In the genomic region with DNA sequence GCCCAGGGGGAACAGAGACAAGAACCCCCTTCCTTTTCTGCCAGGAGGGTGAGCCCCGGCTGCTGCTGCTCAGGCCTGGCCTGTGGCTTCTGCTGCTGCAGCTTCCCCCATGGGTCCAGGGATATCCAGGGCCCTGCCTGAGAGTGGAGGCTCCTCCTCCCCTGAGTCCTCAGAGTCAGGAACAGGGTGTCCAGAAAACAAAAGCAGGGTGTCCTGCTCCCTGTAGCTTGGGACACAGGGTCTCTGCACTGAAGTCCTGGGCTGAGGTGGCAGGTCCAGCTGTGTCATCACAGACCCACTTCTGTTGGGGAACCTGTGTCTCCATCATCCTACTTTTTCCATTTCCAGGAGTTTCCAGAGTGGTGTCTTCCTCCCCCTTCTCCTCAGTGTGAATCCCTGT, we compare ENCODE assay signal across 29 cellular contexts.
"Had no signal": no experiment of that assay in that cellular context is flagged by ENCODE, and none has a peak within 500 bp of the region (broad histone marks: within the 10 kb centered on the region; RNA-seq: fewer than 3 reads in every experiment).

No MANE protein-coding gene starts in this region.

- H3K27ac Mint-ChIP-seq: activated CD4-positive, alpha-beta T cell treated with anti-CD3 and anti-CD28 coated beads for 36 hours; activated CD4-positive, alpha-beta T cell treated with anti-CD3 and anti-CD28 coated beads, Interleukin-2, amount 10 ng/mL, durations not matched to agents 7 days and 5 days; activated CD8-positive, alpha-beta T cell treated with anti-CD3 and anti-CD28 coated beads, Interleukin-2, amount 10 ng/mL, durations not matched to agents 7 days and 5 days; activated naive CD4-positive, alpha-beta T cell treated with anti-CD3 and anti-CD28 coated beads, Interleukin-2, amount 10 ng/mL, durations not matched to agents 7 days and 5 days; activated naive CD8-positive, alpha-beta T cell; activated T-cell treated with anti-CD3 and anti-CD28 coated beads, Interleukin-2, amount 50 U/mL, for 24 hours; activated T-helper 1 cell treated with anti-CD3 and anti-CD28 coated beads, Interleukin-12 subunit alpha, Interleukin-12 subunit beta, Interleukin-2, Interleukin-4 antibody, amounts not matched to agents 30 ng/mL and 10 ng/mL and 1 ng/mL, durations not matched to agents 14 hours and 24 hours and 36 hours had no signal

- H3K4me3 Mint-ChIP-seq: activated CD4-positive, alpha-beta T cell treated with anti-CD3 and anti-CD28 coated beads for 36 hours; activated CD4-positive, alpha-beta T cell treated with anti-CD3 and anti-CD28 coated beads, Interleukin-2, amount 10 ng/mL, durations not matched to agents 7 days and 5 days; activated CD8-positive, alpha-beta T cell treated with anti-CD3 and anti-CD28 coated beads, Interleukin-2, amount 10 ng/mL, durations not matched to agents 7 days and 5 days; activated naive CD4-positive, alpha-beta T cell treated with anti-CD3 and anti-CD28 coated beads, Interleukin-2, amount 10 ng/mL, durations not matched to agents 7 days and 5 days; activated naive CD8-positive, alpha-beta T cell; activated T-cell treated with anti-CD3 and anti-CD28 coated beads, Interleukin-2, amount 50 U/mL, for 24 hours; activated T-helper 1 cell treated with anti-CD3 and anti-CD28 coated beads, Interleukin-12 subunit alpha, Interleukin-12 subunit beta, Interleukin-2, Interleukin-4 antibody, amounts not matched to agents 30 ng/mL and 10 ng/mL and 1 ng/mL, durations not matched to agents 14 hours and 24 hours and 36 hours had no signal

- H3K4me1 Mint-ChIP-seq: activated CD4-positive, alpha-beta T cell treated with anti-CD3 and anti-CD28 coated beads for 36 hours; activated CD4-positive, alpha-beta T cell treated with anti-CD3 and anti-CD28 coated beads, Interleukin-2, amount 10 ng/mL, durations not matched to agents 7 days and 5 days; activated naive CD4-positive, alpha-beta T cell treated with anti-CD3 and anti-CD28 coated beads, Interleukin-2, amount 10 ng/mL, durations not matched to agents 7 days and 5 days had no signal

- H3K36me3 Mint-ChIP-seq: activated naive CD4-positive, alpha-beta T cell treated with anti-CD3 and anti-CD28 coated beads, Interleukin-2, amount 10 ng/mL, durations not matched to agents 7 days and 5 days; activated naive CD8-positive, alpha-beta T cell had no signal

- ATAC-seq: activated CD4-positive, alpha-beta T cell treated with anti-CD3 and anti-CD28 coated beads for 36 hours; activated CD4-positive, CD25-positive, alpha-beta regulatory T cell treated with anti-CD3 and anti-CD28 coated beads, Interleukin-2, amount 50 U/mL, for 24 hours had no signal

- H3K9me3 Mint-ChIP-seq: activated CD4-positive, alpha-beta T cell treated with anti-CD3 and anti-CD28 coated beads, Interleukin-2, amount 10 ng/mL, durations not matched to agents 7 days and 5 days; activated naive CD4-positive, alpha-beta T cell treated with anti-CD3 and anti-CD28 coated beads, Interleukin-2, amount 10 ng/mL, durations not matched to agents 7 days and 5 days; activated T-cell treated with anti-CD3 and anti-CD28 coated beads, Interleukin-2, amount 50 U/mL, for 24 hours; activated T-helper 1 cell treated with anti-CD3 and anti-CD28 coated beads, Interleukin-12 subunit alpha, Interleukin-12 subunit beta, Interleukin-2, Interleukin-4 antibody, amounts not matched to agents 30 ng/mL and 10 ng/mL and 1 ng/mL, durations not matched to agents 14 hours and 24 hours and 36 hours had no signal

- DNase-seq: activated CD4-positive, alpha-beta T cell treated with anti-CD3 and anti-CD28 coated beads for 36 hours; activated CD4-positive, alpha-beta T cell treated with anti-CD3 and anti-CD28 coated beads, Interleukin-2, amount 10 ng/mL, durations not matched to agents 7 days and 5 days; activated CD4-positive, alpha-beta T cell treated with anti-CD3 and anti-CD28 coated beads, Interleukin-2, amount 50 U/mL, for 48 hours; activated CD8-positive, alpha-beta T cell treated with anti-CD3 and anti-CD28 coated beads, Interleukin-2, amount 10 ng/mL, durations not matched to agents 7 days and 5 days; activated naive CD4-positive, alpha-beta T cell treated with anti-CD3 and anti-CD28 coated beads, Interleukin-2, amount 10 ng/mL, durations not matched to agents 7 days and 5 days; activated T-cell treated with anti-CD3 and anti-CD28 coated beads, Interleukin-2, amount 50 U/mL, for 24 hours; amniotic stem cell; aorta; brain microvascular endothelial cell; central memory CD4-positive, alpha-beta T cell; NCI-H1092 treated with DMSO at 0.1 percent for 48 hours; NCI-H1417; NCI-H146; NCI-H187; NCI-H2029 treated with DMSO at 0.1 percent for 48 hours; NCI-H2107; NCI-H2171; NCI-H510A; NCI-H526; NCI-H748 treated with DMSO at 0.1 percent for 48 hours; NK-92 treated with Interleukin-12 subunit alpha and Interleukin-12 subunit beta, amount 100 ng/mL, for 24 hours; PC-9; Right ventricle myocardium superior; SW 1271; T-helper 1 cell; T1000 had no signal
